Comparison of ENCODE assay signal across 13 cellular contexts in the genomic region with DNA sequence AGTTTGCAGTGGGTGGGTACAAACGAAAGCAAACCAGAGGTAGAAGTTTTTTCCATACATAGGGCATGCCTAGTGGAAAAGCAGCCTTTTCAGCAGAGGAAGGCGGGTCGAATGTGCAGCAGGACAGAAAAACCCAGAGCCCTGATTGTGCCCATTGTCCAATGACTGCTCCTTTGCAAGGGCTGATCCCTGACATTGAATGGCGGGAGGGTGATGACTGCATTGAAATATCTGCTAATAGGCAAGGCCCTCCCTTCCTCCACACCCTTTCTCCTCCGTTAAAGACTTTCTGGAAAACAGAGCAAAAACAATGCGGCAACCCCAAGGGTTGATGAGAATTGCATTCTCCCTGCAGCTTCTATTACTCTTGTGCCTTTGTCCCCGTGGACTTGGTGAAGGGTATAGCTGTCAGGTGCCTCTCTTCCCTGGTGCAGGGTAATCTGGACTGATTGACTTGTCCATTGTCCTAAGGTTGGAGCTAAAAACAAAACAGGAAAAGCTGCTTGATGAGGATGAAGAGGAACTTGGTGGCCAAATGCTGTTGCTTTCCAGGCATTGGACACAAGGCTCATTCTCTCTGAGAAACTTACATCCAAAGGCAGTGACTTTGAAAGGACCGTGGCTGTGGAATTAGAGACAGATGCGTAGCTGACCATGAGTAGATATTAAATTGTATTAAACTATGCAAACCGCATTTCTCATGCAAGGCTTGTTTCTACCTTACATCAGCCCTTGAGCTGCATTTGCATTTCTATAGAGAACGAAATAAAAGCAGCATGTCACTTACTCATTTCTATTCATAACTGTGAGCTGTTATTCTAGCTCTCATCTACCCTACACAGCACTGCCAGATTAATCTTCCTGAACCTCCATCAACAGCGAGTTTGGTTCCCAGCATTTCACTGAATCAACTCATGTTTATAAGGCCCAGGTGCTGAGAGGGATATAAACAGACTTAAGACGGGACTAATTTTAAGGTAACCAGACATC.
"Had no signal": no experiment of that assay in that cellular context is flagged by ENCODE, and none has a peak within 500 bp of the region (broad histone marks: within the 10 kb centered on the region; RNA-seq: fewer than 3 reads in every experiment).

No MANE protein-coding gene starts in this region.

- H3K27ac ChIP-seq: cardiac muscle cell, parathyroid adenoma, upper lobe of left lung had no signal

- ATAC-seq: activated naive CD8-positive, alpha-beta T cell treated with anti-CD3 and anti-CD28 coated beads, Interleukin-2, amount 50 U/mL, for 24 hours; activated T-helper 17 cell treated with anti-CD3 and anti-CD28 coated beads, Interleukin-2, amount 50 U/mL, for 72 hours; stimulated activated naive B cell treated with anti-CD40 and anti-IgM and Interleukin-4, amounts not matched to agents 10 μg/mL and 1 μg/mL and 100 μg/mL, for 72 hours had no signal

- H3K27me3 ChIP-seq: cardiac muscle cell, dorsolateral prefrontal cortex, upper lobe of left lung had no signal

- H3K9me3 ChIP-seq: upper lobe of left lung had no signal

- H2AFZ ChIP-seq: parathyroid adenoma had no signal

- H3K4me3 ChIP-seq: cardiac muscle cell, upper lobe of left lung had no signal

- H3K79me2 ChIP-seq: parathyroid adenoma had no signal

- H3K9ac ChIP-seq: parathyroid adenoma had no signal

- H3K36me3 ChIP-seq: cardiac muscle cell, upper lobe of left lung had no signal

- H3K4me1 ChIP-seq: parathyroid adenoma had no signal

- DNase-seq: activated CD4-positive, alpha-beta T cell treated with anti-CD3 and anti-CD28 coated beads, Interleukin-2, amount 50 U/mL, for 4 hours; activated naive CD4-positive, alpha-beta T cell treated with Interleukin-2 at 50 U/mL for 16 hours; activated naive CD8-positive, alpha-beta T cell treated with anti-CD3 and anti-CD28 coated beads, Interleukin-2, amount 50 U/mL, for 24 hours; aorta; dorsolateral prefrontal cortex; hippocampal formation; stimulated activated CD4-positive, alpha-beta T cell treated with anti-CD3 and anti-CD28 coated beads, Interleukin-4, amount 100 ng/mL, for 1 hour; stimulated activated naive B cell treated with anti-CD40 and anti-IgM and Interleukin-4, amounts not matched to agents 10 μg/mL and 1 μg/mL and 100 μg/mL, for 72 hours; T-helper 9 cell had no signal
